14 cellular contexts compared by ENCODE assay signal in the genomic region with DNA sequence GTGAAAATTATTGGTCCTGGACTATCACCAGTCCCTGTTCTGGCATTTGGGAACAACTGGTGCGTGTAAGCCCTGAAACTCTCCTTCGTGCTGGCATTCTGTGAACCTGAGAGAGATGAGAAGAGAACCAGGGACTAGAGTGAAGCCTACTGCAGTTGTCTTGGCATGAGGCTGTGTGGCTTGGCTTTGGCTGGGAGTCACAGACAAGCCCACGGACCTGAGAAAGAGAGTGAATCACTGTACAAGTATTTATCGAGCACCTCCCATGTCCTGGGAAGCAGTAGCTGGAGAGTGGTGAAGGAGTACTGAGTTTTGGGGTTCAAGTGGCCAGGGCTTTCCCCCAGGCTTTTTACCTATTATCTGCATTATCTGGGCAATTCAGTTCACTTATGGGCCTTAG.
A peak's percentile ranks its signal among the peaks of the same experiment; 100 is the strongest.
DNase-seq lines count a peak whose midpoint lies in the region; ATAC-seq and TF ChIP-seq lines count a peak whose summit lies in the region.
"Had no signal": no experiment of that assay in that cellular context is flagged by ENCODE, and none has a peak within 500 bp of the region (broad histone marks: within the 10 kb centered on the region; RNA-seq: fewer than 3 reads in every experiment).

No MANE protein-coding gene starts in this region.

- TF ChIP-seq EP300 in SK-N-SH (IDR thresholded peaks at IDR 0.05; ENCODE audit: borderline replicate concordance in 1 of 2, low read depth in 1 of 2, low read length in 1 of 2) = no peak

- H3F3A ChIP-seq in SK-N-SH (replicated peaks; ENCODE audit: insufficient read depth) = no peaks in the 10 kb centered on the region

- H3K4me3 Mint-ChIP-seq in natural killer cell treated with Interleukin-12 subunit alpha and Interleukin-12 subunit beta and Interleukin-15 and Interleukin-18, amount 100 ng/mL, for 72 hours = no peak overlapping the region

- POLR2A ChIA-PET in SK-N-SH (lab: Yijun Ruan, JAX) = interaction anchor here (1.4 kb wide), 1 partner anchor 7 kb away, joined by 3 read pairs; no protein-coding TSS in a partner anchor

- H3K27me3 Mint-ChIP-seq in natural killer cell treated with Interleukin-12 subunit alpha and Interleukin-12 subunit beta and Interleukin-15 and Interleukin-18, amount 100 ng/mL, for 72 hours = no peaks in the 10 kb centered on the region

- H3K9me3 ChIP-seq in SK-N-SH (no peaks in the 10 kb centered on the region), skeletal muscle tissue (ENCODE audit: control insufficient read depth in 3 of 3, low read length in 3 of 3) (no peaks in the 10 kb centered on the region)

- H3K9ac ChIP-seq in SK-N-SH (no peak overlapping the region), skeletal muscle tissue (ENCODE audit: low read depth in 1 of 3, low read length in 3 of 3) (peak overlapping the region in 1 of 3 donors; percentile 4)

- H3K4me1 Mint-ChIP-seq in natural killer cell treated with Interleukin-12 subunit alpha and Interleukin-12 subunit beta and Interleukin-15 and Interleukin-18, amount 100 ng/mL, for 72 hours (ENCODE audit: low read depth in 2 of 2) = no peaks in the 10 kb centered on the region

- DNase-seq in GM04504 (ENCODE audit: low read depth) = peak; percentile 39
- no peak for DNase-seq in SK-N-SH
- peak; percentile 85 for DNase-seq in fibroblast of pulmonary artery (ENCODE audit: low read depth)
- no peak for DNase-seq in D341Med (ENCODE audit: low spot score)
- no peak for DNase-seq in natural killer cell treated with Interleukin-12 subunit alpha and Interleukin-12 subunit beta and Interleukin-15 and Interleukin-18, amount 100 ng/mL, for 72 hours (ENCODE audit: low spot score)
- DNase-seq: activated T-cell treated with anti-CD3 and anti-CD28 coated beads for 4 hours; amygdala; effector memory CD4-positive, alpha-beta T cell; GOT3; NCI-H1930 had no signal

- no peak for TF ChIP-seq RAD21 in SK-N-SH (IDR thresholded peaks at IDR 0.05; ENCODE audit: low read length)

- no peaks in the 10 kb centered on the region for H3K9me3 Mint-ChIP-seq in natural killer cell treated with Interleukin-12 subunit alpha and Interleukin-12 subunit beta and Interleukin-15 and Interleukin-18, amount 100 ng/mL, for 72 hours

- no peak overlapping the region for H3K27ac Mint-ChIP-seq in natural killer cell treated with Interleukin-12 subunit alpha and Interleukin-12 subunit beta and Interleukin-15 and Interleukin-18, amount 100 ng/mL, for 72 hours

- CTCF ChIA-PET in SK-N-SH (lab: Yijun Ruan, JAX) = no interaction called here

- H3K4me1 ChIP-seq in SK-N-SH (ENCODE audit: control insufficient read depth in 1 of 2, insufficient read depth in 2 of 2, low read depth in 1 of 2, low read length in 1 of 2) (no peaks in the 10 kb centered on the region; a peak in 1 of 4 replicates), skeletal muscle tissue (ENCODE audit: control insufficient read depth in 3 of 3, insufficient read depth in 3 of 3, low read length in 3 of 3) (peaks cover 5 to 8% (median 7%) of the 10 kb centered on the region in 3 donors)

- H3K4me2 ChIP-seq in SK-N-SH = no peak overlapping the region

- peaks cover 12% of the 10 kb centered on the region for H3K36me3 Mint-ChIP-seq in natural killer cell treated with Interleukin-12 subunit alpha and Interleukin-12 subunit beta and Interleukin-15 and Interleukin-18, amount 100 ng/mL, for 72 hours

- 72% methylated on average over 4 of the region's 4 CpGs for WGBS in SK-N-SH (ENCODE audit: low lambda C conversion rate)

- ATAC-seq in GM18909 (IDR thresholded peaks at IDR 0.05; ENCODE audit: poor library complexity, unreplicated experiment) (no peak), HG02798 (IDR thresholded peaks at IDR 0.05; ENCODE audit: poor library complexity, unreplicated experiment) (no peak)
- no peak for ATAC-seq in natural killer cell treated with Interleukin-12 subunit alpha and Interleukin-12 subunit beta and Interleukin-15 and Interleukin-18, amount 100 ng/mL, for 72 hours
- ATAC-seq: right cardiac atrium had no signal

- no peak overlapping the region for H3K27ac ChIP-seq in SK-N-SH (ENCODE audit: low read depth in 2 of 2, low read length in 1 of 2)
- H3K27ac ChIP-seq in skeletal muscle tissue (ENCODE audit: low read depth, low read length) = peak overlapping the region; percentile 42

- no peaks in the 10 kb centered on the region for H3K9me2 ChIP-seq in SK-N-SH

- TF ChIP-seq CTCF in SK-N-SH (IDR thresholded peaks at IDR 0.05) (no peak), fibroblast of pulmonary artery (IDR thresholded peaks at IDR 0.05; ENCODE audit: low read length, missing control alignments) (no peak)

- no peaks in the 10 kb centered on the region for H4K20me1 ChIP-seq in SK-N-SH (ENCODE audit: insufficient read depth)

- H3K4me3 ChIP-seq in SK-N-SH (ENCODE audit: low read depth in 2 of 2, low read length in 1 of 2) (no peak overlapping the region), fibroblast of pulmonary artery (replicated peaks; ENCODE audit: low read depth, low read length) (no peak overlapping the region), skeletal muscle tissue (ENCODE audit: low read length in 3 of 3) (no peak overlapping the region)

- H3K79me2 ChIP-seq in SK-N-SH (ENCODE audit: insufficient read depth) = no peaks in the 10 kb centered on the region

- no peak overlapping the region for H2AFZ ChIP-seq in SK-N-SH (ENCODE audit: low read depth)

- no peaks in the 10 kb centered on the region for H3K27me3 ChIP-seq in SK-N-SH (ENCODE audit: insufficient read depth)
- no peaks in the 10 kb centered on the region for H3K27me3 ChIP-seq in skeletal muscle tissue (ENCODE audit: control insufficient read depth in 3 of 3, insufficient read depth in 3 of 3, low read length in 3 of 3)

- H3K36me3 ChIP-seq in SK-N-SH (replicated peaks in 1 of 2; ENCODE audit: control insufficient read depth in 1 of 2, insufficient read depth in 2 of 2, low read length in 1 of 2) (no peaks in the 10 kb centered on the region), skeletal muscle tissue (ENCODE audit: control insufficient read depth in 3 of 3, insufficient read depth in 3 of 3, low read length in 3 of 3) (peaks cover 0 to 4% (median 0%) of the 10 kb centered on the region in 3 donors)

TF ChIP-seq in SK-N-SH, 30 proteins besides CTCF, POLR2A, EP300 and RAD21:
- TF ChIP-seq, protein P1, sequence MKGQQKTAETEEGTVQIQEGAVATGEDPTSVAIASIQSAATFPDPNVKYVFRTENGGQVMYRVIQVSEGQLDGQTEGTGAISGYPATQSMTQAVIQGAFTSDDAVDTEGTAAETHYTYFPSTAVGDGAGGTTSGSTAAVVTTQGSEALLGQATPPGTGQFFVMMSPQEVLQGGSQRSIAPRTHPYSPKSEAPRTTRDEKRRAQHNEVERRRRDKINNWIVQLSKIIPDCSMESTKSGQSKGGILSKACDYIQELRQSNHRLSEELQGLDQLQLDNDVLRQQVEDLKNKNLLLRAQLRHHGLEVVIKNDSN (IDR thresholded peaks at IDR 0.05; ENCODE audit: borderline replicate concordance, low read depth) = no peak
- TF ChIP-seq NFIC (IDR thresholded peaks at IDR 0.05; ENCODE audit: borderline replicate concordance) (peak; percentile 35; the same call in 1 of the 2 replicates), RFX5 (IDR thresholded peaks at IDR 0.05; ENCODE audit: low read length) (no peak), FOSL2 (IDR thresholded peaks at IDR 0.05; ENCODE audit: borderline replicate concordance, low read depth) (peak; percentile 25; the same call in 1 of the 2 replicates), JUND (IDR thresholded peaks at IDR 0.05) (peak; percentile 49)
- TF ChIP-seq, protein P2, sequence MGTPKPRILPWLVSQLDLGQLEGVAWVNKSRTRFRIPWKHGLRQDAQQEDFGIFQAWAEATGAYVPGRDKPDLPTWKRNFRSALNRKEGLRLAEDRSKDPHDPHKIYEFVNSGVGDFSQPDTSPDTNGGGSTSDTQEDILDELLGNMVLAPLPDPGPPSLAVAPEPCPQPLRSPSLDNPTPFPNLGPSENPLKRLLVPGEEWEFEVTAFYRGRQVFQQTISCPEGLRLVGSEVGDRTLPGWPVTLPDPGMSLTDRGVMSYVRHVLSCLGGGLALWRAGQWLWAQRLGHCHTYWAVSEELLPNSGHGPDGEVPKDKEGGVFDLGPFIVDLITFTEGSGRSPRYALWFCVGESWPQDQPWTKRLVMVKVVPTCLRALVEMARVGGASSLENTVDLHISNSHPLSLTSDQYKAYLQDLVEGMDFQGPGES (IDR thresholded peaks at IDR 0.05; ENCODE audit: low read depth, low read length) = no peak

Comparison
In these comparisons a context has a peak if more than half of its experiments do, and no peak if none do; other contexts are left out.
1. DNase-seq: peak in GM04504 (single experiment) and fibroblast of pulmonary artery (single experiment); none in SK-N-SH (single experiment), D341Med (single experiment) and natural killer cell treated with Interleukin-12 subunit alpha and Interleukin-12 subunit beta and Interleukin-15 and Interleukin-18, amount 100 ng/mL, for 72 hours (single experiment).